Comparison of ENCODE assay signal across 8 cellular contexts in the genomic region with DNA sequence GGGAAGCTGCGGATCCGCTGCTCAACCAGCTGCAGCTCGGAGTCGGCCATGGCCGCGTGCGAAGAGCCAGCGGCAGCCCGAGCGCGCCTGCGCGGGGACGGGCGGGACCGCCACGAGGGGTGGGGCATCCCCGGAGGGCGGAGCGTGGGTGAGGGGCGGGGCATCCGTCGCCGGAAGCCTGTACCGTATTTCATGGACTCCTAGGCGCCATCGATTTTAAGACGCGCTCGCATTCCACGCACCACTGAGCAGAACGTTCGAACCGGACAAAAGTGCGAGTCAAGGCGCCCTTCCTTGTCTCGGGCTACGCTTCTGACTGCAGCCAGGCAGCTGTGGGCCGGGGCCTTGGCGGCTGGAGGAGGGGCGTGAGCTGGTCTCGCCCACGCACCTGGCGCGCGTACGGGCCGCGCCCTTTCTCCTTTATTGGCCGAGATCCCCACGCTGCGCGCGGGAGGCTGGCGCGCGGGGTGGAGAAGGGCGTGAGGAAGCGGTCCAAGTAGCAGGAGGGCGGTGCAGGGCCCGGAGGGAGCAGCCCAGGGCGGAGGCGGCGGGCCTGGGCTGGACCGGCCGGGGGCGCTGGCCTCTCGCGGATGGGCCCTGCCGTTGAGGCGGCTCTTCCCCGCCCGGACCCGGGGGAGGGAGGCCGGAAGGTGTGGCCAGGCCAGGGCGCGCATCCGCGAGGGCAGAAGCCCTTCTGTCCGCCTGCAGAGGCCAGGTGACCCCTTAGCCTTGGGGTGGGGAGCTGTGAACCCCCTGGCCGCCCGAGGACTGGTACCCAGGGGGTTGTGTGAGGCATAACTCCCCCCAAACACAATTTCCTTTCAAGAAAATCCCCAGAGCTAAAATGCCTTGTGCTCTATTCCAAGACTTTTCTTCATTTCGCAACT. TPM values are rescaled to one million over a fixed set of nuclear protein-coding genes. Genes with fewer than 3 reads are reported as not detected.
A peak's percentile ranks its signal among the peaks of the same experiment; 100 is the strongest.
DNase-seq lines count a peak whose midpoint lies in the region; ATAC-seq, FAIRE-seq and TF ChIP-seq lines count a peak whose summit lies in the region.

A gene with protein sequence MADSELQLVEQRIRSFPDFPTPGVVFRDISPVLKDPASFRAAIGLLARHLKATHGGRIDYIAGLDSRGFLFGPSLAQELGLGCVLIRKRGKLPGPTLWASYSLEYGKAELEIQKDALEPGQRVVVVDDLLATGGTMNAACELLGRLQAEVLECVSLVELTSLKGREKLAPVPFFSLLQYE (minus strand): TSS at position 79 of the 887 bp plus-strand sequence. CDS start 29 bp downstream, at position 50.

- no peaks in the 10 kb centered on the region for H3K36me3 Mint-ChIP-seq in T-cell
- no peaks in the 10 kb centered on the region for H3K36me3 Mint-ChIP-seq in type B pancreatic cell

- ATAC-seq in HG02840 (IDR thresholded peaks at IDR 0.05; ENCODE audit: low FRiP score, unreplicated experiment) (peak; percentile 74), T-cell (replicated peaks in 1 of 4) (peak; percentile 86 to 93 (median 88)), heart left ventricle (peak; percentile 86 to 93 (median 92))

- H3K36me3 ChIP-seq in heart left ventricle = peaks cover 0 to 28% (median 4%) of the 10 kb centered on the region in 9 donors

- WGBS in adipose tissue, 3 donors = 0% methylated on average over 71 to 83 of the region's 83 CpGs
- 0 to 2% (median 1%) methylated on average over 40 to 83 of the region's 83 CpGs for WGBS in heart left ventricle, 4 donors

- H3K27me3 Mint-ChIP-seq in T-cell (no peaks in the 10 kb centered on the region), type B pancreatic cell (no peaks in the 10 kb centered on the region)

- TF ChIP-seq CTCF in heart left ventricle (IDR thresholded peaks at IDR 0.05) = peak; percentile 16 to 62 (median 42)
- TF ChIP-seq CTCF in type B pancreatic cell (conservative IDR thresholded peaks at IDR 0.05) = peak; percentile 60

- H3K9me3 Mint-ChIP-seq in T-cell = no peaks in the 10 kb centered on the region
- no peaks in the 10 kb centered on the region for H3K9me3 Mint-ChIP-seq in type B pancreatic cell

- TF ChIP-seq POLR2A in GM12892 (IDR thresholded peaks at IDR 0.05; ENCODE audit: low read depth, low read length) = peak; percentile 75; the same call in 1 of the 2 replicates
- peak in 1 of 2 donors; percentile 73 for TF ChIP-seq POLR2A in heart left ventricle (IDR thresholded peaks at IDR 0.05)

- H3K4me1 ChIP-seq in heart left ventricle = peaks cover 0 to 41% (median 24%) of the 10 kb centered on the region in 12 donors

- POLR2A ChIA-PET in T-cell (lab: Charles Lee) = interaction anchor here in 1 of 2 donors (0.9 to 1.2 kb wide), 2 partner anchors 285 to 435 kb away, joined by 3 read pairs; no protein-coding TSS in a partner anchor

- H3K4me3 ChIP-seq in heart left ventricle = peak within 1 kb of the TSS; percentile 41 to 88 (median 78)

- no peaks in the 10 kb centered on the region for H3K9me3 ChIP-seq in heart left ventricle

- peak within 1 kb of the TSS; percentile 70 for H3K27ac ChIP-seq in adipose tissue (ENCODE audit: low read depth, low read length)
- H3K27ac ChIP-seq in heart left ventricle = peak within 1 kb of the TSS; percentile 72 to 98 (median 92)

- DNase-seq in GM12892 (ENCODE audit: insufficient read length) (peak; percentile 95), NCI-H1436 (lab: John Stamatoyannopoulos, UW) (peak; percentile 88), T-cell (peak; percentile 88 to 99 (median 95)), heart left ventricle (peak; percentile 95 to 99 (median 95)), posterior cingulate gyrus (peak; percentile 88 to 99 (median 94)), type B pancreatic cell (ENCODE audit: extremely low spot score, unreplicated experiment) (peak; percentile 99)

- CTCF ChIA-PET in T-cell (lab: Charles Lee) = interaction anchor here in 1 of 2 donors (0.6 kb wide), 2 partner anchors 66 to 696 kb away, joined by 3 read pairs; a partner anchor contains a TSS

- H3K4me3 Mint-ChIP-seq in T-cell (peak within 1 kb of the TSS; percentile 90 to 97 (median 92)), type B pancreatic cell (peak within 1 kb of the TSS; percentile 94)

- H3K4me1 Mint-ChIP-seq in T-cell (peaks cover 12 to 25% (median 13%) of the 10 kb centered on the region in 3 donors), type B pancreatic cell (ENCODE audit: unreplicated experiment) (peaks cover 3% of the 10 kb centered on the region)

- H3K27me3 ChIP-seq in heart left ventricle = no peaks in the 10 kb centered on the region

- intact Hi-C loops in heart left ventricle (cut with DNase I) (loop anchor here in 9 of 10 donors (1.0 to 10.0 kb wide), 13 partner anchors 45 to 405 kb away; a partner anchor contains a TSS), posterior cingulate gyrus (cut with DNase I) (loop anchor here (1.0 to 2.0 kb wide), 2 partner anchors 9 to 45 kb away; a partner anchor contains a TSS)

- peak within 1 kb of the TSS; percentile 96 to 98 for H3K27ac Mint-ChIP-seq in T-cell
- peak within 1 kb of the TSS; percentile 96 for H3K27ac Mint-ChIP-seq in type B pancreatic cell

- peak; percentile 99 for FAIRE-seq in GM12892 (lab: Jason Lieb, UNC)

RNA-seq across cellular contexts. Expression of the gene that starts here (rescaled TPM):
- polyA plus RNA-seq in GM12892 (2012; ENCODE audit: missing spikeins) = 180 TPM
- total RNA-seq in T-cell (100 to 1,000 TPM; 166 to 245 (median 228) TPM), heart left ventricle (10 to 100 TPM; 26.6 to 75.8 (median 44.2) TPM), type B pancreatic cell (ENCODE audit: low replicate concordance) (116 and 153 TPM in 2 replicates)
- polyA plus RNA-seq in adipose tissue (100 to 1,000 TPM; 162 to 256 (median 227) TPM), heart left ventricle (100 to 1,000 TPM in 1 of 2 donors, 10 to 100 TPM in 1; 62.6 to 129 TPM)

Comparison
In these comparisons a context has a peak if more than half of its experiments do, and no peak if none do; other contexts are left out.
1. Peak in every context shown above with its lines: DNase-seq, ATAC-seq, H3K4me3 ChIP-seq and H3K27ac ChIP-seq.